Comparison of ENCODE assay signal across 1 cellular context in genomic region chr4:127698789-127699200, GRCh38.
TF ChIP-seq lines count a peak whose summit lies in the region.

No MANE protein-coding gene starts in this region.

TF ChIP-seq in GM12878, 131 proteins besides CTCF, POLR2A, EP300 and RAD21 (continued from another document and continues in another):
- TF ChIP-seq CEBPZ (IDR thresholded peaks at IDR 0.05; ENCODE audit: low read depth, low read length): no peak
- TF ChIP-seq ZNF24 (IDR thresholded peaks at IDR 0.05): peak; percentile 70; the same call in 1 of the 2 replicates
- no peak for TF ChIP-seq ZBTB4 (CRISPR knock-in tag; IDR thresholded peaks at IDR 0.05)
- TF ChIP-seq WRNIP1 (IDR thresholded peaks at IDR 0.05; ENCODE audit: borderline replicate concordance, low read depth, low read length): no peak
- peak; percentile 92 for TF ChIP-seq ZNF384 (IDR thresholded peaks at IDR 0.05; ENCODE audit: borderline replicate concordance, low read depth, low read length)
- TF ChIP-seq USF2 (IDR thresholded peaks at IDR 0.05; ENCODE audit: borderline replicate concordance, low read depth, low read length): no peak
- no peak for TF ChIP-seq E4F1 (IDR thresholded peaks at IDR 0.05; ENCODE audit: borderline replicate concordance, partially characterized antibody)
- peak; percentile 90 for TF ChIP-seq ATF2 (IDR thresholded peaks at IDR 0.05; ENCODE audit: low read length)
- TF ChIP-seq FOS (IDR thresholded peaks at IDR 0.05; ENCODE audit: borderline replicate concordance, extremely low read depth, insufficient read length): no peak
- no peak for TF ChIP-seq MAX (IDR thresholded peaks at IDR 0.05; ENCODE audit: low read depth, low read length)
- TF ChIP-seq BCL11A (IDR thresholded peaks at IDR 0.05; ENCODE audit: low read depth, low read length): peak; percentile 96
- peak; percentile 93 for TF ChIP-seq ATF7 (IDR thresholded peaks at IDR 0.05; ENCODE audit: low read depth)
- no peak for TF ChIP-seq IRF3 (IDR thresholded peaks at IDR 0.05)
- no peak for TF ChIP-seq REST (IDR thresholded peaks at IDR 0.05; ENCODE audit: low read depth, low read length)
- TF ChIP-seq NFXL1 (IDR thresholded peaks at IDR 0.05; ENCODE audit: borderline replicate concordance): no peak
- no peak for TF ChIP-seq ZBTB40 (IDR thresholded peaks at IDR 0.05; ENCODE audit: borderline replicate concordance)
- peak; percentile 29; the same call in 1 of the 2 replicates for TF ChIP-seq PAX5 (IDR thresholded peaks at IDR 0.05; ENCODE audit: borderline replicate concordance, low read depth, low read length)
- no peak for TF ChIP-seq ZZZ3 (IDR thresholded peaks at IDR 0.05; ENCODE audit: control insufficient read depth, insufficient read length, low read depth)
- TF ChIP-seq ESRRA (IDR thresholded peaks at IDR 0.05; ENCODE audit: low read length): no peak
- TF ChIP-seq SREBF1 (IDR thresholded peaks at IDR 0.05; ENCODE audit: low read length): no peak
- no peak for TF ChIP-seq TAF1 (IDR thresholded peaks at IDR 0.05; ENCODE audit: borderline replicate concordance, low read depth, low read length)
- no peak for TF ChIP-seq SMAD5 (IDR thresholded peaks at IDR 0.05; ENCODE audit: low read depth)
- no peak for TF ChIP-seq CHD1 (IDR thresholded peaks at IDR 0.05; ENCODE audit: low read depth, low read length)
- no peak for TF ChIP-seq HDAC6 (IDR thresholded peaks at IDR 0.05; ENCODE audit: unreplicated experiment)
- no peak for TF ChIP-seq SIN3A (IDR thresholded peaks at IDR 0.05; ENCODE audit: low read depth, low read length)
- TF ChIP-seq ZNF217 (IDR thresholded peaks at IDR 0.05): peak; percentile 96
- no peak for TF ChIP-seq BCLAF1 (IDR thresholded peaks at IDR 0.05)
- peak; percentile 83 for TF ChIP-seq NBN (IDR thresholded peaks at IDR 0.05)
- no peak for TF ChIP-seq SMAD1 (IDR thresholded peaks at IDR 0.05; ENCODE audit: low read depth, partially characterized antibody)
